In genomic region chr15:77107531-77108355, GRCh38 we compare ENCODE assay signal across 8 cellular contexts. TPM values are rescaled to one million over a fixed set of nuclear protein-coding genes. Genes with fewer than 3 reads are reported as not detected.
A peak's percentile ranks its signal among the peaks of the same experiment; 100 is the strongest.
DNase-seq lines count a peak whose midpoint lies in the region; ATAC-seq and TF ChIP-seq lines count a peak whose summit lies in the region.

No MANE protein-coding gene starts in this region.

- POLR2A ChIA-PET in AG04449 (lab: Yijun Ruan, JAX): interaction anchor here (1.0 kb wide), 1 partner anchor 313 kb away, joined by 3 read pairs; the partner anchor contains the start of gene HMG20A
- POLR2A ChIA-PET in activated CD8-positive, alpha-beta T cell treated with anti-CD3 and anti-CD28 coated beads, Interleukin-2, amount 10 ng/mL, durations not matched to agents 7 days and 5 days (lab: Charles Lee): no interaction called here

- H3K4me3 ChIP-seq in AG04449 (ENCODE audit: low read depth, low read length) (no peak overlapping the region), GM12875 (ENCODE audit: low read depth, low read length) (no peak overlapping the region)

- peak; percentile 82 for TF ChIP-seq CTCF in AG04449 (IDR thresholded peaks at IDR 0.05; ENCODE audit: insufficient read depth, low read length, missing control alignments)
- TF ChIP-seq CTCF in GM12875 (IDR thresholded peaks at IDR 0.05; ENCODE audit: borderline replicate concordance, insufficient read depth, low read depth, low read length): peak; percentile 74
- peak; percentile 73 for TF ChIP-seq CTCF in neural crest cell (conservative IDR thresholded peaks at IDR 0.05)
- TF ChIP-seq CTCF in omental fat pad (IDR thresholded peaks at IDR 0.05): no peak

- no peaks in the 10 kb centered on the region for H3K9me3 Mint-ChIP-seq in activated CD8-positive, alpha-beta T cell treated with anti-CD3 and anti-CD28 coated beads, Interleukin-2, amount 10 ng/mL, durations not matched to agents 7 days and 5 days (ENCODE audit: insufficient read depth)
- H3K9me3 Mint-ChIP-seq in neural crest cell: no peaks in the 10 kb centered on the region

- peak; percentile 65 for ATAC-seq in activated CD8-positive, alpha-beta T cell treated with anti-CD3 and anti-CD28 coated beads, Interleukin-2, amount 10 ng/mL, durations not matched to agents 7 days and 5 days
- ATAC-seq in GM18517 (IDR thresholded peaks at IDR 0.05; ENCODE audit: unreplicated experiment): no peak
- ATAC-seq in omental fat pad (ENCODE audit: low FRiP score): no peak

- H3K36me3 Mint-ChIP-seq in activated CD8-positive, alpha-beta T cell treated with anti-CD3 and anti-CD28 coated beads, Interleukin-2, amount 10 ng/mL, durations not matched to agents 7 days and 5 days (ENCODE audit: low read depth): no peaks in the 10 kb centered on the region
- no peaks in the 10 kb centered on the region for H3K36me3 Mint-ChIP-seq in neural crest cell (ENCODE audit: low read depth)

- H3K27ac Mint-ChIP-seq in activated CD8-positive, alpha-beta T cell treated with anti-CD3 and anti-CD28 coated beads, Interleukin-2, amount 10 ng/mL, durations not matched to agents 7 days and 5 days: no peak overlapping the region
- H3K27ac Mint-ChIP-seq in neural crest cell (ENCODE audit: unreplicated experiment): peak overlapping the region; percentile 44

- H3K4me3 Mint-ChIP-seq in activated CD8-positive, alpha-beta T cell treated with anti-CD3 and anti-CD28 coated beads, Interleukin-2, amount 10 ng/mL, durations not matched to agents 7 days and 5 days: no peak overlapping the region
- no peak overlapping the region for H3K4me3 Mint-ChIP-seq in neural crest cell

- H3K4me1 Mint-ChIP-seq in activated CD8-positive, alpha-beta T cell treated with anti-CD3 and anti-CD28 coated beads, Interleukin-2, amount 10 ng/mL, durations not matched to agents 7 days and 5 days (ENCODE audit: low read depth): peaks cover 2% of the 10 kb centered on the region
- peaks cover 12% of the 10 kb centered on the region for H3K4me1 Mint-ChIP-seq in neural crest cell

- DNase-seq in AG04449 (ENCODE audit: low read depth, low spot score): no peak
- DNase-seq in NCI-H2196 treated with DMSO at 0.1 percent for 48 hours (lab: John Stamatoyannopoulos, UW; ENCODE audit: unreplicated experiment): peak; percentile 11
- peak; percentile 67 for DNase-seq in activated CD8-positive, alpha-beta T cell treated with anti-CD3 and anti-CD28 coated beads, Interleukin-2, amount 10 ng/mL, durations not matched to agents 7 days and 5 days
- peak; percentile 51 for DNase-seq in fibroblast of gingiva (ENCODE audit: low read depth)
- peak; percentile 51 for DNase-seq in neural crest cell (ENCODE audit: low read depth, low spot score)
- no peak for DNase-seq in omental fat pad (ENCODE audit: low spot score)

- CTCF ChIA-PET in AG04449 (lab: Yijun Ruan, JAX): interaction anchor here (0.6 to 10.1 kb wide), 27 partner anchors 9 to 527 kb away, joined by 3 to 170 read pairs (median 4); no protein-coding TSS in a partner anchor
- CTCF ChIA-PET in activated CD8-positive, alpha-beta T cell treated with anti-CD3 and anti-CD28 coated beads, Interleukin-2, amount 10 ng/mL, durations not matched to agents 7 days and 5 days (lab: Charles Lee): interaction anchor here (0.6 to 12.1 kb wide), 16 partner anchors 11 to 708 kb away, joined by 3 to 96 read pairs (median 5); no protein-coding TSS in a partner anchor

- no peaks in the 10 kb centered on the region for H3K27me3 Mint-ChIP-seq in activated CD8-positive, alpha-beta T cell treated with anti-CD3 and anti-CD28 coated beads, Interleukin-2, amount 10 ng/mL, durations not matched to agents 7 days and 5 days (ENCODE audit: low read depth)
- H3K27me3 Mint-ChIP-seq in neural crest cell (ENCODE audit: low read depth): no peaks in the 10 kb centered on the region

RNA-seq across cellular contexts. Expression of gene TSPAN3, which starts 36.8 kb away (rescaled TPM):
- 10 to 100 TPM; 17.4 to 18.4 TPM for total RNA-seq in activated CD8-positive, alpha-beta T cell treated with anti-CD3 and anti-CD28 coated beads, Interleukin-2, amount 10 ng/mL, durations not matched to agents 7 days and 5 days
- 258 and 259 TPM in 2 replicates for total RNA-seq in neural crest cell
- 1,000 to 10,000 TPM in 2 of 4 donors, 100 to 1,000 TPM in 2; 218 to 1,125 (median 697) TPM for total RNA-seq in omental fat pad

Comparison
In these comparisons a context has a peak if more than half of its experiments do, and no peak if none do; other contexts are left out.
1. DNase-seq: peak in NCI-H2196 treated with DMSO at 0.1 percent for 48 hours (single experiment), activated CD8-positive, alpha-beta T cell treated with anti-CD3 and anti-CD28 coated beads, Interleukin-2, amount 10 ng/mL, durations not matched to agents 7 days and 5 days (single experiment), fibroblast of gingiva (single experiment) and neural crest cell (single experiment); none in AG04449 (single experiment) and omental fat pad (single experiment).
2. CTCF ChIP-seq: peak in AG04449 (single experiment), GM12875 (single experiment) and neural crest cell (single experiment); none in omental fat pad (0 of 3).
3. RNA of gene TSPAN3, which starts 36.8 kb away (total RNA-seq): 218 to 1,125 TPM in omental fat pad and 258 to 259 TPM in neural crest cell; 17.4 to 18.4 TPM in activated CD8-positive, alpha-beta T cell treated with anti-CD3 and anti-CD28 coated beads, Interleukin-2, amount 10 ng/mL, durations not matched to agents 7 days and 5 days; every median in the first group is over 10 times any median in the second.